In the genomic region with DNA sequence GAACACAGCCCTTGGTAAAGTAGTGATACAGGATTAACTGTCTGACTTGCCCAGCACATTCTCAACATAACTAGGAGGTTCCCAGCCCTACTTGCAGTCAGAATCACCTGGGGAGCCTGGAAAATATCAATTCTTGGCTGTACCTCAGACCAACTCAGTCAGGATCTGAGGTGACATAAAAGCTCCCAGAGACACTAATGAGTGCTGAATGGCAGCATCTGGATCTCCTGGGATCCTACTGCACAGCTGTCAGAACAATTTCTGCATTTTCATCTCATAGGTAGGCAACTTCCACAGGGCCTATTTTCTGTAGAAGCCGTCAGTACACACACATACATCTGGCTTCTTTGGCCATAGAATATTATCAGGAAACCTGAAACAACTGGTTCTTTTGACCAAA, we compare ENCODE assay signal across 24 cellular contexts.
A peak's percentile ranks its signal among the peaks of the same experiment; 100 is the strongest.
DNase-seq lines count a peak whose midpoint lies in the region; ATAC-seq, FAIRE-seq and TF ChIP-seq lines count a peak whose summit lies in the region.
"Had no signal": no experiment of that assay in that cellular context is flagged by ENCODE, and none has a peak within 500 bp of the region (broad histone marks: within the 10 kb centered on the region; RNA-seq: fewer than 3 reads in every experiment).

No MANE protein-coding gene starts in this region.

- no CpG with 5 or more reads among the region's 1 CpG for WGBS in neuronal stem cell (ENCODE audit: extremely low coverage in 2 of 2, insufficient read length in 2 of 2, insufficient replicate concordance in 1 of 2), 2 donors

- H3K27ac ChIP-seq in neuronal stem cell (replicated peaks; ENCODE audit: low read length) = no peak overlapping the region
- H3K27ac ChIP-seq: BLaER1 had no signal

- no peaks in the 10 kb centered on the region for H3K36me3 Mint-ChIP-seq in CD14-positive monocyte
- H3K36me3 Mint-ChIP-seq: CD8-positive, alpha-beta T cell had no signal

- peak; percentile 55 for FAIRE-seq in bronchial epithelial cell (lab: Jason Lieb, UNC)
- FAIRE-seq: A204.1, D721Med, G401.6, GM12891, GM19239 had no signal

- H3K4me3 ChIP-seq in bronchial epithelial cell (ENCODE audit: low read depth, low read length) (no peak overlapping the region), neuronal stem cell (ENCODE audit: low read length in 2 of 2) (no peak overlapping the region)
- H3K4me3 ChIP-seq: BLaER1 had no signal

- H4K91ac ChIP-seq in neuronal stem cell (ENCODE audit: low read depth, low read length, poor library complexity) = no peak overlapping the region

- H2BK5ac ChIP-seq in neuronal stem cell (ENCODE audit: low read length) = no peak overlapping the region

- no peak overlapping the region for H3K4me2 ChIP-seq in neuronal stem cell (ENCODE audit: insufficient read depth, low read length, poor library complexity, severe bottlenecking)
- H3K4me2 ChIP-seq: BLaER1 had no signal

- H3K36me3 ChIP-seq in bronchial epithelial cell (ENCODE audit: control insufficient read depth, insufficient read depth, low read length) (no peaks in the 10 kb centered on the region), neuronal stem cell (replicated peaks in 1 of 2; ENCODE audit: control insufficient read depth in 2 of 2, insufficient read depth in 2 of 2, low read length in 2 of 2) (no peaks in the 10 kb centered on the region)
- H3K36me3 ChIP-seq: BE2C, BLaER1 had no signal

- peaks cover 1 to 8% (median 6%) of the 10 kb centered on the region in 3 donors for H3K27me3 Mint-ChIP-seq in CD14-positive monocyte (ENCODE audit: low read depth in 3 of 3)

- no peak overlapping the region for H2BK12ac ChIP-seq in neuronal stem cell (ENCODE audit: low read length)

- H4K8ac ChIP-seq in neuronal stem cell (ENCODE audit: low read depth, low read length) = no peak overlapping the region

- no peaks in the 10 kb centered on the region for H3K79me1 ChIP-seq in neuronal stem cell (ENCODE audit: low read depth, low read length)

- intact Hi-C loops in Right ventricle myocardium inferior (cut with DNase I) (no loop called here), CD14-positive monocyte (cut with micrococcal nuclease) (no loop called here)

- ATAC-seq in Right ventricle myocardium inferior (no peak), GM21390 (IDR thresholded peaks at IDR 0.05; ENCODE audit: unreplicated experiment) (no peak)
- ATAC-seq: CD8-positive, alpha-beta T cell had no signal

- H3K9me3 Mint-ChIP-seq in CD14-positive monocyte = peaks cover 0 to 4% (median 2%) of the 10 kb centered on the region in 7 donors
- H3K9me3 Mint-ChIP-seq: CD4-positive, alpha-beta T cell had no signal

- H3K27me3 ChIP-seq in bronchial epithelial cell (ENCODE audit: control insufficient read depth, insufficient read depth, low read length) (no peaks in the 10 kb centered on the region), neuronal stem cell (ENCODE audit: control insufficient read depth in 3 of 3, insufficient read depth in 3 of 3, low read depth in 1 of 3, low read length in 3 of 3) (peaks cover 0 to 5% (median 0%) of the 10 kb centered on the region in 3 experiments)
- H3K27me3 ChIP-seq: BE2C, BLaER1 had no signal

- no peak overlapping the region for H3K27ac Mint-ChIP-seq in CD14-positive monocyte
- H3K27ac Mint-ChIP-seq: CD4-positive, alpha-beta T cell; CD8-positive, alpha-beta T cell had no signal

- no peak overlapping the region for H2AFZ ChIP-seq in neuronal stem cell (ENCODE audit: low read length)

- no peak overlapping the region for H2BK120ac ChIP-seq in neuronal stem cell (ENCODE audit: low read depth, low read length)

- TF ChIP-seq CTCF in bronchial epithelial cell (IDR thresholded peaks at IDR 0.05; ENCODE audit: insufficient read depth, low read length, severe bottlenecking) (no peak), CD14-positive monocyte (IDR thresholded peaks at IDR 0.05) (no peak)

- H3K9me3 ChIP-seq in neuronal stem cell (replicated peaks in 1 of 2; ENCODE audit: control insufficient read depth in 2 of 2, insufficient read depth in 1 of 2, low read depth in 1 of 2, low read length in 2 of 2) = no peaks in the 10 kb centered on the region
- H3K9me3 ChIP-seq: BE2C, Caco-2 had no signal

- no peak overlapping the region for H3K4me3 Mint-ChIP-seq in CD14-positive monocyte
- H3K4me3 Mint-ChIP-seq: CD4-positive, alpha-beta T cell; CD8-positive, alpha-beta T cell had no signal

- DNase-seq in NCI-H2171 treated with DMSO at 0.1 percent for 48 hours (lab: John Stamatoyannopoulos, UW) (peak; percentile 82), bronchial epithelial cell (ENCODE audit: low read depth) (no peak), neuronal stem cell (ENCODE audit: low spot score) (no peak), retina (peak; percentile 51), Right ventricle myocardium inferior (ENCODE audit: missing footprints) (no peak), germinal center (ENCODE audit: low spot score) (no peak), CD14-positive monocyte (ENCODE audit: low spot score) (no peak)
- DNase-seq: 8988T; ACHN; BE2C; C1 segment of cervical spinal cord; Caco-2; Calu3; CD4-positive, alpha-beta T cell; CD8-positive, alpha-beta T cell; DMS79 treated with DMSO at 0.1 percent for 48 hours; GF-D8 had no signal

- no peaks in the 10 kb centered on the region for H3K4me1 Mint-ChIP-seq in CD14-positive monocyte

- H2AK5ac ChIP-seq in neuronal stem cell (ENCODE audit: low read depth, low read length) = no peak overlapping the region

- H3K23ac ChIP-seq in neuronal stem cell (ENCODE audit: low read depth, low read length, poor library complexity) = no peak overlapping the region

- no peak overlapping the region for H3K4ac ChIP-seq in neuronal stem cell (ENCODE audit: low read length)

- H3K4me1 ChIP-seq in neuronal stem cell (ENCODE audit: control insufficient read depth in 2 of 2, insufficient read depth in 1 of 2, low read depth in 1 of 2, low read length in 2 of 2) = no peaks in the 10 kb centered on the region
- H3K4me1 ChIP-seq: BE2C, Caco-2 had no signal

- no peak overlapping the region for H3K9ac ChIP-seq in neuronal stem cell (ENCODE audit: low read depth, low read length, poor library complexity)
- H3K9ac ChIP-seq: BLaER1 had no signal

- H2BK15ac ChIP-seq in neuronal stem cell (ENCODE audit: low read length) = no peak overlapping the region

- H3K18ac ChIP-seq in neuronal stem cell (ENCODE audit: low read length) = no peak overlapping the region

- peak overlapping the region; percentile 21 for H3K14ac ChIP-seq in neuronal stem cell (ENCODE audit: low read length)

Comparison
In these comparisons a context has a peak if more than half of its experiments do, and no peak if none do; other contexts are left out.
1. DNase-seq: peak in NCI-H2171 treated with DMSO at 0.1 percent for 48 hours (single experiment) and retina (single experiment); none in bronchial epithelial cell (single experiment), neuronal stem cell (single experiment), Right ventricle myocardium inferior (single experiment), germinal center (single experiment) and CD14-positive monocyte (single experiment).